In the genomic region with DNA sequence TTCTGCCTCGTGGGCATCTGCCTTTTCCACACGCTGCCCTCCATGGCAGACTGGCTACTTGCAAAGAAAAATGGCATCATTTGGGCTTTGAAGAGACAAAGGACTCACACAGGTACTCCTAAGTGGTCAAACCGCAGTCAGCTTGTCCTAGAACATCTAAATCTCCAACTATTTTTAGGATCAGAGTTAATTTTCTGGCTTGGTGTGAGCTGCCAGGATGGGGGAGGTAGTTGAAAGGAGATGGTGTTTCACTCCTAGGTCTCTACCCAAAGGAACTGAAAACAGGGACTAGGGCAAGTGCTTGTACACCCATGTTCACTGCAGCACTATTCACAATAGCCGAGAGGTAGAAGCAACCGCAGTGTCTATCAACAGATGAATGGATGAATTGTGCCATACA, we compare ENCODE assay signal across 17 cellular contexts.
"Had no signal": no experiment of that assay in that cellular context is flagged by ENCODE, and none has a peak within 500 bp of the region (broad histone marks: within the 10 kb centered on the region; RNA-seq: fewer than 3 reads in every experiment).

No MANE protein-coding gene starts in this region.

- DNase-seq: KBM-7, NCI-H1048, NCI-H1105, NCI-H1417, NCI-H146, NCI-H1694 treated with DMSO at 0.1 percent for 48 hours, NCI-H2029, NCI-H2081 treated with DMSO at 0.1 percent for 48 hours, NCI-H2171, NCI-H226, NCI-H446, NCI-H510A, NCI-H524 treated with DMSO at 0.1 percent for 48 hours, NCI-H69, NCI-H774, Right ventricle myocardium superior, RPMI8226 had no signal
